8 cellular contexts compared by ENCODE assay signal in genomic region chr11:92224394-92225205, GRCh38. TPM values are rescaled to one million over a fixed set of nuclear protein-coding genes. Genes with fewer than 3 reads are reported as not detected.
A peak's percentile ranks its signal among the peaks of the same experiment; 100 is the strongest.
DNase-seq lines count a peak whose midpoint lies in the region; ATAC-seq and TF ChIP-seq lines count a peak whose summit lies in the region.

TSS of gene FAT3 (plus strand) at chr11:92224818. CDS start at chr11:92352113, 127,295 bp downstream.

- POLR2A ChIA-PET in HEK293 (lab: Yijun Ruan, JAX): interaction anchor here (0.7 to 1.7 kb wide), 3 partner anchors 9 to 156 kb away, joined by 3 to 12 read pairs (median 4); no protein-coding TSS in a partner anchor

- DNase-seq in SK-N-DZ (ENCODE audit: low spot score) (peak; percentile 94), heart left ventricle (peak in 4 of 5 donors; percentile 11 to 62 (median 22)), psoas muscle (peak; percentile 35 to 60), CD1c-positive myeloid dendritic cell (ENCODE audit: extremely low spot score) (no peak)
- DNase-seq in stimulated activated CD4-positive, alpha-beta T cell treated with anti-CD3 and anti-CD28 coated beads, Interleukin-12 subunit alpha, Interleukin-12 subunit beta, amount 100 ng/mL, for 4 hours: no peak

- WGBS in heart left ventricle, 4 donors: 1% methylated on average over 41 to 90 of the region's 90 CpGs
- 1% methylated on average over 52 to 90 of the region's 90 CpGs for WGBS in psoas muscle, 3 donors

- H3K4me3 ChIP-seq in HEK293 (ENCODE audit: low read depth, low read length) (peak within 1 kb of the TSS; percentile 71), heart left ventricle (peak within 1 kb of the TSS; percentile 24 to 58 (median 44)), psoas muscle (peak within 1 kb of the TSS; percentile 62)

- no peak for TF ChIP-seq POLR2A in heart left ventricle (IDR thresholded peaks at IDR 0.05)

- CTCF ChIA-PET in HEK293 (lab: Yijun Ruan, JAX): no interaction called here

- ATAC-seq in heart left ventricle (peak in 3 of 4 donors; percentile 49 to 74 (median 50)), psoas muscle (peak; percentile 35 to 73 (median 65)), HG02973 (IDR thresholded peaks at IDR 0.05; ENCODE audit: unreplicated experiment) (no peak), GM21723 (IDR thresholded peaks at IDR 0.05; ENCODE audit: unreplicated experiment) (no peak)

- H3K36me3 ChIP-seq in HEK293 (ENCODE audit: control insufficient read depth in 2 of 2, insufficient read depth in 1 of 2, low read length in 2 of 2) (no peaks in the 10 kb centered on the region), heart left ventricle (no peaks in the 10 kb centered on the region), psoas muscle (ENCODE audit: insufficient read depth in 1 of 2, low read depth in 1 of 2) (no peaks in the 10 kb centered on the region)

- intact Hi-C loops in heart left ventricle (cut with DNase I) (no loop called here), psoas muscle (cut with DNase I) (no loop called here)

- peaks cover 12% of the 10 kb centered on the region for H3K4me1 ChIP-seq in HEK293 (ENCODE audit: control insufficient read depth, insufficient read depth, low read length)
- H3K4me1 ChIP-seq in heart left ventricle: peaks cover 0 to 33% (median 7%) of the 10 kb centered on the region in 12 donors
- H3K4me1 ChIP-seq in psoas muscle: peaks cover 4% of the 10 kb centered on the region

- peak; percentile 62; the same call in 1 of the 2 replicates for TF ChIP-seq CTCF in HEK293 (tag by site-specific recombination; IDR thresholded peaks at IDR 0.05)
- no peak for TF ChIP-seq CTCF in heart left ventricle (IDR thresholded peaks at IDR 0.05)
- TF ChIP-seq CTCF in psoas muscle (IDR thresholded peaks at IDR 0.05): no peak

- no peaks in the 10 kb centered on the region for H3K9me3 ChIP-seq in HEK293 (ENCODE audit: control insufficient read depth, insufficient read depth, low read depth, low read length)
- no peaks in the 10 kb centered on the region for H3K9me3 ChIP-seq in heart left ventricle
- H3K9me3 ChIP-seq in psoas muscle: no peaks in the 10 kb centered on the region

- H3K27ac ChIP-seq in HEK293 (ENCODE audit: extremely low read depth, low read depth, low read length): peak within 1 kb of the TSS; percentile 92
- H3K27ac ChIP-seq in heart left ventricle: no peak within 1 kb of the TSS
- H3K27ac ChIP-seq in psoas muscle: no peak within 1 kb of the TSS

- peaks cover 14 to 80% (median 67%) of the 10 kb centered on the region in 9 donors for H3K27me3 ChIP-seq in heart left ventricle
- H3K27me3 ChIP-seq in psoas muscle (ENCODE audit: insufficient read depth in 3 of 3, low read length in 2 of 3): peaks cover 8 to 90% (median 12%) of the 10 kb centered on the region in 3 donors

TF ChIP-seq in HEK293, 187 proteins besides CTCF, POLR2A, EP300 and RAD21 (continues in another document):
- TF ChIP-seq ZNF624 (tag by site-specific recombination; IDR thresholded peaks at IDR 0.05) (no peak), KLF10 (tag by site-specific recombination; IDR thresholded peaks at IDR 0.05) (peak; percentile 60; the same call in 1 of the 2 replicates), GFI1B (tag by site-specific recombination; IDR thresholded peaks at IDR 0.05) (no peak), KLF17 (tag by site-specific recombination; IDR thresholded peaks at IDR 0.05) (no peak), ZNF518A (tag by site-specific recombination; conservative IDR thresholded peaks at IDR 0.05; ENCODE audit: low read depth) (no peak), ZNF311 (tag by site-specific recombination; IDR thresholded peaks at IDR 0.05; ENCODE audit: borderline replicate concordance) (no peak), ZNF239 (tag by site-specific recombination; IDR thresholded peaks at IDR 0.05) (no peak), ZNF510 (tag by site-specific recombination; IDR thresholded peaks at IDR 0.05; ENCODE audit: insufficient replicate concordance) (no peak), ZNF155 (tag by site-specific recombination; IDR thresholded peaks at IDR 0.05) (no peak), ZSCAN23 (tag by site-specific recombination; IDR thresholded peaks at IDR 0.05) (no peak), PRDM4 (tag by site-specific recombination; IDR thresholded peaks at IDR 0.05) (no peak), ZBTB26 (tag by site-specific recombination; optimal IDR thresholded peaks at IDR 0.05) (peak; percentile 91), ZNF266 (tag by site-specific recombination; IDR thresholded peaks at IDR 0.05; ENCODE audit: low read depth) (no peak), ZNF350 (tag by site-specific recombination; IDR thresholded peaks at IDR 0.05) (no peak), ZNF416 (tag by site-specific recombination; IDR thresholded peaks at IDR 0.05) (no peak), ZNF555 (tag by site-specific recombination; conservative IDR thresholded peaks at IDR 0.05) (no peak), ZNF214 (tag by site-specific recombination; IDR thresholded peaks at IDR 0.05; ENCODE audit: borderline replicate concordance) (no peak)

RNA-seq across cellular contexts. Expression of gene FAT3, which starts in this region (rescaled TPM):
- polyA plus RNA-seq in SK-N-DZ (2014; cell fraction: cytosol; rRNA removed): 8.7 and 9.5 TPM in 2 replicates
- 8.3 and 13.9 TPM in 2 replicates for polyA plus RNA-seq in SK-N-DZ (2014; cell fraction: nucleus; rRNA removed)
- 1 to 10 TPM in 3 of 9 donors, under 1 TPM in 5, not detected in 1; 0.05 to 2.2 (median 0.25) TPM for total RNA-seq in heart left ventricle
- under 1 TPM; under 0.01 to 0.04 TPM for polyA plus RNA-seq in heart left ventricle
- under 1 TPM; 0.08 to 0.92 (median 0.31) TPM for total RNA-seq in psoas muscle
- under 1 TPM; 0.01 to 0.04 (median 0.01) TPM for polyA plus RNA-seq in psoas muscle

Comparison
In these comparisons a context has a peak if more than half of its experiments do, and no peak if none do; other contexts are left out.
1. Peak in DNase-seq, ATAC-seq and H3K4me3 ChIP-seq in psoas muscle; RNA of the gene not detected or under 1 TPM.
2. DNase-seq: peak in SK-N-DZ (single experiment) and heart left ventricle (4 of 5); none in CD1c-positive myeloid dendritic cell (single experiment) and stimulated activated CD4-positive, alpha-beta T cell treated with anti-CD3 and anti-CD28 coated beads, Interleukin-12 subunit alpha, Interleukin-12 subunit beta, amount 100 ng/mL, for 4 hours (single experiment).
3. ATAC-seq: peak in heart left ventricle (3 of 4); none in HG02973 (single experiment) and GM21723 (single experiment).
4. Peak in every context shown above with its lines, with median percentiles within 50 percentile points of each other: H3K4me3 ChIP-seq.